In the genomic region with DNA sequence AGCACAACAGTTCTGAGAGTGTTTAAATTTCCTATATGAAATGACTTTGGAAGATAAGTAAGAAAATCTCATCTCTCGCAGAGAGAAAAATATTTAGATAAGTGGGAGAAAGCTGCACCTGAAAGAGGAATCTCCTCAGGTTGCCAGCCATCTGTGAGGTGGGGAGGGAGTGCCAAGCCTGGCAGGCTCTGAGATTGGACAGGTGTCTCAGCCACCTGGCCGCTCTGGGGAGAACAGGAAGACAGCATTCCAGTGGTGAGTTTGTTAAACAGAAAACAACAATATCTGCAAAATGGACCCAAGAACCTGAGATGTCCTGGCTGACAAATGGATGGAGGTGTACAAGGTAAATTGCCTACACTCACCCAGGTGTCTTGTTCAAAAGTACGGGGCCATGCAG, we compare ENCODE assay signal across 26 cellular contexts. TPM values are rescaled to one million over a fixed set of nuclear protein-coding genes. Genes with fewer than 3 reads are reported as not detected.
"Had no signal": no experiment of that assay in that cellular context is flagged by ENCODE, and none has a peak within 500 bp of the region (broad histone marks: within the 10 kb centered on the region; RNA-seq: fewer than 3 reads in every experiment).

No MANE protein-coding gene starts in this region.

- H3K27me3 ChIP-seq: brain microvascular endothelial cell, neutrophil, sigmoid colon, spleen, upper lobe of right lung had no signal

- ATAC-seq: activated naive CD8-positive, alpha-beta T cell treated with anti-CD3 and anti-CD28 coated beads, Interleukin-2, amount 50 U/mL, for 24 hours; left cardiac atrium; natural killer cell; stimulated activated memory B cell treated with anti-CD40 and anti-IgM and Interleukin-4, amounts not matched to agents 10 μg/mL and 1 μg/mL and 100 μg/mL, for 72 hours; upper lobe of right lung had no signal

- H3K36me3 ChIP-seq: brain microvascular endothelial cell, neutrophil, sigmoid colon, spleen, upper lobe of right lung had no signal

- H3K27ac ChIP-seq: brain microvascular endothelial cell, neutrophil, parathyroid adenoma, sigmoid colon, spleen, upper lobe of right lung, VCaP had no signal

- DNase-seq: activated CD4-positive, CD25-positive, alpha-beta regulatory T cell treated with anti-CD3 and anti-CD28 coated beads, Interleukin-2, amount 50 U/mL, for 72 hours; activated CD8-positive, alpha-beta memory T cell treated with anti-CD3 and anti-CD28 coated beads for 24 hours; activated CD8-positive, alpha-beta memory T cell treated with anti-CD3 and anti-CD28 coated beads, Interleukin-2, amount 50 U/mL, for 48 hours; activated effector memory CD4-positive, alpha-beta T cell treated with Interleukin-2 at 50 U/mL for 16 hours; activated naive CD4-positive, alpha-beta T cell treated with anti-CD3 and anti-CD28 coated beads, Interleukin-2, amount 10 ng/mL, durations not matched to agents 7 days and 5 days; activated naive CD8-positive, alpha-beta T cell treated with anti-CD3 and anti-CD28 coated beads, Interleukin-2, amount 50 U/mL, for 24 hours; activated T-cell treated with anti-CD3 and anti-CD28 coated beads, Interleukin-2, amount 50 U/mL, for 48 hours; anterior cingulate cortex; brain microvascular endothelial cell; central memory CD4-positive, alpha-beta T cell; cortex of kidney; erythroblast; foreskin melanocyte; glutamatergic neuron; hippocampal formation; left cardiac atrium; mesendoderm; natural killer cell; sigmoid colon; spleen; stimulated activated CD4-positive, alpha-beta T cell treated with anti-CD3 and anti-CD28 coated beads, Interleukin-4, amount 100 ng/mL, for 4 hours; upper lobe of right lung had no signal

- H3K9me3 ChIP-seq: upper lobe of right lung had no signal

- H3K4me1 ChIP-seq: parathyroid adenoma, sigmoid colon, spleen, upper lobe of right lung had no signal

- H3K4me3 ChIP-seq: sigmoid colon, spleen, upper lobe of right lung had no signal

RNA-seq across cellular contexts. Expression of a gene that starts 31.3 kb away (rescaled TPM):
- total RNA-seq: natural killer cell had no signal
